In the genomic region with DNA sequence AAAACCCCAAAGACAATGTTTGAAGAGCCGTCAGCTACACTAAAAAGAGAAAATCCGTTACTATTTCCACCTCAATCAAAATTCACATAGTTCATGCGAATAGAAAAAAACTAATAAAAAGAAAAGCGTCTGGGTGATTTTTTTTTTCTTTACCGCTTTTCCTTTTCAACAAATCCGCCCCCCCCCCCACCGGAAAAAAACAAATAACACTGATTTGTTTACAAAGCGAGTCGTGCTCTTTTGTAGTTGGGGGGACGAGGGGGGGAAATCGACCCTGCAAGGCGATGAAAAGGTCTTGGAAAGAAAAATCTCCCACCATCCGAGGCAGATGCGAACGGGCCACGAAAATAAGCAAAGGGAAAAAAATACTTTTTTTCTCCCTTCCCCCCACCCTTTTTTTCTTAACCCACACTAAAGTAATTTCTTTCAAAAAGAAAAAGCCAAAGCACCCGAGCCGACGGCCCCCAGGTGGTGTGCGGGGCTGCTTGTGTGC, we compare ENCODE assay signal across 8 cellular contexts. TPM values are rescaled to one million over a fixed set of nuclear protein-coding genes. Genes with fewer than 3 reads are reported as not detected.
DNase-seq lines count a peak whose midpoint lies in the region; ATAC-seq and TF ChIP-seq lines count a peak whose summit lies in the region.

No MANE protein-coding gene starts in this region.

- no peak overlapping the region for H3K4ac ChIP-seq in mesendoderm (ENCODE audit: low read depth, low read length)

- intact Hi-C loops in left cardiac atrium (cut with DNase I), result loop anchor here in 1 of 2 donors (2.0 to 10.0 kb wide), 5 partner anchors 67 to 364 kb away; no protein-coding TSS in a partner anchor
- intact Hi-C loops in left ventricle myocardium superior (cut with micrococcal nuclease), result loop anchor here (5.0 to 10.0 kb wide), 2 partner anchors 114 to 467 kb away; no protein-coding TSS in a partner anchor
- intact Hi-C loops in MCF 10A (cut with micrococcal nuclease), result loop anchor here (5.0 kb wide), 1 partner anchor 954 kb away; a partner anchor contains a TSS
- intact Hi-C loops in vagina (cut with DNase I), result loop anchor here (5.0 kb wide), 1 partner anchor 151 kb away; no protein-coding TSS in a partner anchor

- H4K8ac ChIP-seq in mesendoderm (ENCODE audit: low read depth, low read length), result peak overlapping the region; percentile 79

- H3K36me3 ChIP-seq in mesendoderm (ENCODE audit: control insufficient read depth, insufficient read depth, low read length) (no peaks in the 10 kb centered on the region), vagina (no peaks in the 10 kb centered on the region)

- TF ChIP-seq CTCF in MCF 10A (IDR thresholded peaks at IDR 0.05; ENCODE audit: unreplicated experiment), result no peak
- no peak for TF ChIP-seq CTCF in vagina (IDR thresholded peaks at IDR 0.05)

- no CpG with 5 or more reads among the region's 20 CpGs for WGBS in mesendoderm (ENCODE audit: extremely low coverage, insufficient coverage, low lambda C conversion rate)

- H3K9ac ChIP-seq in mesendoderm (ENCODE audit: low read length), result peak overlapping the region; percentile 81

- H3K4me1 Mint-ChIP-seq in MCF 10A (ENCODE audit: insufficient read depth, unreplicated experiment), result peaks cover 5% of the 10 kb centered on the region

- peak overlapping the region; percentile 86 for H3K56ac ChIP-seq in mesendoderm (ENCODE audit: low read length)

- H3K79me1 ChIP-seq in mesendoderm (ENCODE audit: low read length), result peaks cover 2% of the 10 kb centered on the region

- peak overlapping the region; percentile 45 for H3K4me2 ChIP-seq in mesendoderm (ENCODE audit: low read length)

- H3K27ac ChIP-seq in mesendoderm (ENCODE audit: low read depth, low read length) (peak overlapping the region; percentile 97), vagina (peak overlapping the region; percentile 93)

- H3K9me3 ChIP-seq in vagina, result no peaks in the 10 kb centered on the region

- H2BK120ac ChIP-seq in mesendoderm (ENCODE audit: low read depth, low read length), result peak overlapping the region; percentile 7

- no peak overlapping the region for H3K23ac ChIP-seq in mesendoderm (ENCODE audit: low read length)

- CTCF ChIA-PET in MCF 10A (lab: Yijun Ruan, JAX), result interaction anchor here (0.6 to 0.7 kb wide), 2 partner anchors 10 to 84 kb away, joined by 3 to 4 read pairs; no protein-coding TSS in a partner anchor

- peak overlapping the region; percentile 98 for H3K18ac ChIP-seq in mesendoderm (ENCODE audit: low read length)

- no peak overlapping the region for H2BK15ac ChIP-seq in mesendoderm (replicated peaks; ENCODE audit: low read depth)

- H3K4me3 ChIP-seq in mesendoderm (ENCODE audit: low read length) (peak overlapping the region; percentile 68), vagina (peak overlapping the region; percentile 60 to 65)

- H3K36me3 Mint-ChIP-seq in MCF 10A (ENCODE audit: insufficient read depth, unreplicated experiment), result no peaks in the 10 kb centered on the region

- H3K27ac Mint-ChIP-seq in MCF 10A (ENCODE audit: low read depth, unreplicated experiment), result no peak overlapping the region

- POLR2A ChIA-PET in MCF 10A (lab: Yijun Ruan, JAX), result interaction anchor here (0.8 kb wide), 1 partner anchor 127 kb away, joined by 4 read pairs; no protein-coding TSS in a partner anchor

- peak; percentile 31 for DNase-seq in left cardiac atrium
- no peak for DNase-seq in left ventricle myocardium superior
- DNase-seq in MCF 10A (ENCODE audit: unreplicated experiment), result no peak
- no peak for DNase-seq in mesendoderm
- DNase-seq in vagina (ENCODE audit: extremely low spot score in 2 of 2), result no peak
- DNase-seq in NCI-H2196 (lab: John Stamatoyannopoulos, UW; ENCODE audit: unreplicated experiment), result no peak
- no peak for DNase-seq in activated effector memory CD4-positive, alpha-beta T cell treated with anti-CD3 and anti-CD28 coated beads, Interleukin-2, amount 50 U/mL, for 16 hours

- no peak overlapping the region for H2BK5ac ChIP-seq in mesendoderm (ENCODE audit: low read length)

- peak overlapping the region; percentile 75 for H3K4me3 Mint-ChIP-seq in MCF 10A (ENCODE audit: unreplicated experiment)

- no peak overlapping the region for H2AK5ac ChIP-seq in mesendoderm (ENCODE audit: low read length)

- peaks cover 9% of the 10 kb centered on the region for H3K27me3 ChIP-seq in mesendoderm (ENCODE audit: insufficient read depth, low read length, poor library complexity)
- H3K27me3 ChIP-seq in vagina, result no peaks in the 10 kb centered on the region

- ATAC-seq in left cardiac atrium, result no peak
- ATAC-seq in left ventricle myocardium superior, result no peak
- no peak for ATAC-seq in HG02884 (IDR thresholded peaks at IDR 0.05; ENCODE audit: unreplicated experiment)

- peaks cover 68% of the 10 kb centered on the region for H3K27me3 Mint-ChIP-seq in MCF 10A (ENCODE audit: insufficient read depth, unreplicated experiment)

- no peaks in the 10 kb centered on the region for H3K4me1 ChIP-seq in mesendoderm (ENCODE audit: control insufficient read depth, low read depth, low read length)
- peaks cover 12% of the 10 kb centered on the region for H3K4me1 ChIP-seq in vagina

- no peak overlapping the region for H4K5ac ChIP-seq in mesendoderm (ENCODE audit: low read length)

- H3K9me3 Mint-ChIP-seq in MCF 10A (ENCODE audit: unreplicated experiment), result no peaks in the 10 kb centered on the region

- BruUV-seq in MCF 10A (replicated peaks; lab: Mats Ljungman, UMichigan), result no TSS peak

- no peaks in the 10 kb centered on the region for H3K79me2 ChIP-seq in mesendoderm (ENCODE audit: control insufficient read depth, insufficient read depth, low read length)

- no peak for TF ChIP-seq POLR2A in vagina (IDR thresholded peaks at IDR 0.05)

RNA-seq across cellular contexts. Expression of a gene that starts 0.6 kb away (rescaled TPM):
- 10 to 100 TPM; 29.4 to 34.4 TPM for total RNA-seq in left cardiac atrium
- total RNA-seq in left ventricle myocardium superior, result 28.8 TPM
- not detected in 2 replicates for total RNA-seq in MCF 10A (2022)
- 5.3 TPM for polyA plus RNA-seq in mesendoderm (2013, experiment 1 of 2)
- 5.1 TPM for polyA plus RNA-seq in mesendoderm (2013, experiment 2 of 2)
- total RNA-seq in vagina, result 18.7 TPM

Comparison
In these comparisons a context has a peak if more than half of its experiments do, and no peak if none do; other contexts are left out.
1. RNA of a gene that starts 0.6 kb away (total RNA-seq): 29.4 to 34.4 TPM in left cardiac atrium, 28.8 TPM in left ventricle myocardium superior (single experiment) and 18.7 TPM in vagina (single experiment); not detected in MCF 10A; every median in the first group is over 10 times any median in the second.